ENCODE assay signal across 9 cellular contexts in the genomic region with DNA sequence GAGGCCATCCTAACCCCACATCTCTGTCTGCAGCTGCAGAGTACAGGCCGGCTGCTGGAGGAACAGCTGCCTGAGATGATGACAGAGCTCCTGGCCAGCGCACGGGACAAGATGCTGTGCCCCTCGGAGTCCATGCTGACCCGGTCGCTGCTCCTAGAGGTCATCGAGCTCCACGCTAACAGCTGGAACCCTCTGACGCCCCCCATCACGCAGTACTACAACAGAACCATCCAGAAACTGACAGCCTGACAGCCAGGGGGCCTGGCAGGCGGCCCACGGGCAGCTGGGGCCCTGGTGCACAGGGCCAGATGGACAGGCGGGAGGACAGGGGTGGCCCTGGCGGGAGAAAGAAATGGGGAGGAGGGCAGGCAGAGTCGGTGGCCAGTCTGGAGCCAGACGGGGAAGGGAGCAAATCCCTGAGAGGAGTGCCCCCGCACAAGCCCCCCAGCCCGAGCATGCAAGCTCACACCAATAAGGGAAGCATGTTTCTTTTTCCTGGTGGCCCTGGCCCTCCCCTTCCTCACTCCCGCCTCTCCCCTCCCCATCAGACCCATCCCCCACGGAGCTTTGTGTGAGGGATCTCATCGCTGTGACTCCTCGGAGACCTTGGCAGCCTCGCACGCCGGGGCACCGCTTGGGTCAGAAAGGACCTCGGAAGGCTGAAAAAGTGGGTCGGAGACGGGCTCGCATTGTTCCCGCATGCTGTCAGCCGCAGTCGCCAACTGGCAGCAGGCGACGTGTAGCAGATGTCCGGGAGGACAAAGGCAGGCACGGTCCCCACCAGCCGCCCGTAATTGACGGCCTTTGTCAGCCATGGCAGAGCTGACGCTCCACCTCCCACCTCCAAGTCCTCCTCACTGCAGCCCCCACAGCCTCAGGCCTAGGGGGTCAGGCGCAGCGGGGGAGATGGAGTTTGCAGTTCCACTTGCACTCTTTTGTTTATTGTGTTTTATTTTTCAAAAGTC.
DNase-seq lines count a peak whose midpoint lies in the region; ATAC-seq and TF ChIP-seq lines count a peak whose summit lies in the region.
"Had no signal": no experiment of that assay in that cellular context is flagged by ENCODE, and none has a peak within 500 bp of the region (broad histone marks: within the 10 kb centered on the region; RNA-seq: fewer than 3 reads in every experiment).

No MANE protein-coding gene starts in this region.

- no peaks in the 10 kb centered on the region for H3K27me3 ChIP-seq in liver (ENCODE audit: control insufficient read depth in 4 of 4, insufficient read depth in 4 of 4, low read length in 3 of 4)

- H3K9me3 Mint-ChIP-seq in activated CD4-positive, alpha-beta T cell treated with anti-CD3 and anti-CD28 coated beads, Interleukin-2, amount 10 ng/mL, durations not matched to agents 24 days and 14 days = no peaks in the 10 kb centered on the region
- H3K9me3 Mint-ChIP-seq: central memory CD8-positive, alpha-beta T cell had no signal

- peaks cover 2% of the 10 kb centered on the region for H3K36me3 Mint-ChIP-seq in activated CD4-positive, alpha-beta T cell treated with anti-CD3 and anti-CD28 coated beads, Interleukin-2, amount 10 ng/mL, durations not matched to agents 24 days and 14 days (ENCODE audit: low read depth)

- H3K4me1 Mint-ChIP-seq in activated CD4-positive, alpha-beta T cell treated with anti-CD3 and anti-CD28 coated beads, Interleukin-2, amount 10 ng/mL, durations not matched to agents 24 days and 14 days = peaks cover 18% of the 10 kb centered on the region

- DNase-seq in NCI-H748 (lab: John Stamatoyannopoulos, UW; ENCODE audit: unreplicated experiment) (peak; percentile 27), NCI-H748 treated with DMSO at 0.1 percent for 48 hours (lab: John Stamatoyannopoulos, UW) (no peak), coronary artery (ENCODE audit: low spot score) (no peak), NAMALWA (ENCODE audit: low spot score) (no peak)
- no peak for DNase-seq in activated CD4-positive, alpha-beta T cell treated with anti-CD3 and anti-CD28 coated beads, Interleukin-2, amount 10 ng/mL, durations not matched to agents 24 days and 14 days

- H3K4me3 ChIP-seq in coronary artery (peak overlapping the region; percentile 7), liver (ENCODE audit: low read depth in 1 of 3, low read length in 3 of 3) (no peak overlapping the region)

- TF ChIP-seq CTCF in coronary artery (IDR thresholded peaks at IDR 0.05) = no peak
- no peak for TF ChIP-seq CTCF in liver (IDR thresholded peaks at IDR 0.05; ENCODE audit: low read depth, low read length, missing input control)

- no peak for ATAC-seq in GM19397 (IDR thresholded peaks at IDR 0.05; ENCODE audit: unreplicated experiment)

- TF ChIP-seq RAD21 in liver (IDR thresholded peaks at IDR 0.05) = no peak

- H3K9me3 ChIP-seq in liver (ENCODE audit: control insufficient read depth in 4 of 4, low read length in 3 of 4) = no peaks in the 10 kb centered on the region

- H3K27ac ChIP-seq in coronary artery (peak overlapping the region in 1 of 2 donors; percentile 13), liver (ENCODE audit: low read depth in 1 of 2, low read length in 2 of 2) (no peak overlapping the region), temporal lobe (ENCODE audit: low read depth, low read length) (peak overlapping the region; percentile 97)

- H3K36me3 ChIP-seq in liver (ENCODE audit: control insufficient read depth in 4 of 4, insufficient read depth in 3 of 4, low read depth in 1 of 4, low read length in 3 of 4) = peaks cover 0 to 20% (median 2%) of the 10 kb centered on the region in 4 donors

- H3K9ac ChIP-seq in liver (ENCODE audit: low read depth in 1 of 2, low read length in 2 of 2) = no peak overlapping the region

- H3K27ac Mint-ChIP-seq in activated CD4-positive, alpha-beta T cell treated with anti-CD3 and anti-CD28 coated beads, Interleukin-2, amount 10 ng/mL, durations not matched to agents 24 days and 14 days = no peak overlapping the region

- no peak overlapping the region for H3K4me3 Mint-ChIP-seq in activated CD4-positive, alpha-beta T cell treated with anti-CD3 and anti-CD28 coated beads, Interleukin-2, amount 10 ng/mL, durations not matched to agents 24 days and 14 days
- H3K4me3 Mint-ChIP-seq: central memory CD8-positive, alpha-beta T cell had no signal

- no peaks in the 10 kb centered on the region for H3K4me1 ChIP-seq in liver (ENCODE audit: control insufficient read depth in 4 of 4, insufficient read depth in 4 of 4, low read length in 3 of 4)

- WGBS in liver = 85% methylated on average over 43 of the region's 43 CpGs

- no peaks in the 10 kb centered on the region for H3K27me3 Mint-ChIP-seq in activated CD4-positive, alpha-beta T cell treated with anti-CD3 and anti-CD28 coated beads, Interleukin-2, amount 10 ng/mL, durations not matched to agents 24 days and 14 days
- H3K27me3 Mint-ChIP-seq: central memory CD8-positive, alpha-beta T cell had no signal

- intact Hi-C loops in activated CD4-positive, alpha-beta T cell treated with anti-CD3 and anti-CD28 coated beads, Interleukin-2, amount 10 ng/mL, durations not matched to agents 24 days and 14 days (cut with micrococcal nuclease) = no loop called here

TF ChIP-seq in liver, 16 proteins besides CTCF, POLR2A, EP300 and RAD21:
- TF ChIP-seq NR2F2 (IDR thresholded peaks at IDR 0.05) (peak; percentile 32), TAF1 (conservative IDR thresholded peaks at IDR 0.05) (no peak)
